ENCODE assay signal across 21 cellular contexts in the genomic region with DNA sequence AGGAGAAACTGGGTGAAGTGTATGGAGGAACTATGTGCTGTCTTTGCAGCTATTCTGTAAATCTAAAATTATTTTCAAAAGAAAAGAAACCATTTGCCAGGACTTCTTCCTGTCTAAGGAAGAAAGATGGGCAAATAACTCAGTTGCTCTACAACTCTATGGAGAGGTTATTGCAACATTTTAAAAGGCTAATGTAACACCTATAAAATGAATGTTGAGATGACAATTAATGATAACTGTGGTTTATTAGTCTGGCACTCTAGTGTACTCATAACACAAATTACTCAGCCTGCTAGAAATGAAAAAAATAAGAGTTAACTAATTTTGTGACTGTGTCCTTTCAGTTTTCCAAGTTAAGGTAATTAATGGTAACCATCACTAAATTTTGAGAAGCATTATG. TPM values are rescaled to one million over a fixed set of nuclear protein-coding genes. Genes with fewer than 3 reads are reported as not detected.
DNase-seq lines count a peak whose midpoint lies in the region; ATAC-seq, FAIRE-seq and TF ChIP-seq lines count a peak whose summit lies in the region.
"Had no signal": no experiment of that assay in that cellular context is flagged by ENCODE, and none has a peak within 500 bp of the region (broad histone marks: within the 10 kb centered on the region; RNA-seq: fewer than 3 reads in every experiment).

No MANE protein-coding gene starts in this region.

- H3K9me3 ChIP-seq in PC-3 (ENCODE audit: low read length) (no peaks in the 10 kb centered on the region), GM12878 (replicated peaks; ENCODE audit: control insufficient read depth, insufficient read depth, low read length) (no peaks in the 10 kb centered on the region)
- H3K9me3 ChIP-seq: BE2C had no signal

- CTCF ChIA-PET in PC-3 (lab: Charles Lee), result no interaction called here
- CTCF ChIA-PET in GM12878 (lab: Yijun Ruan, JAX), result interaction anchor here (1.0 to 2.4 kb wide), 3 partner anchors 15 to 103 kb away, joined by 3 to 11 read pairs (median 10); no protein-coding TSS in a partner anchor

- H3K9ac ChIP-seq in PC-3 (ENCODE audit: low read length) (no peak overlapping the region), GM12878 (ENCODE audit: control insufficient read depth, insufficient read depth, low read length) (no peak overlapping the region)

- TF ChIP-seq POLR2A in GM12878 (IDR thresholded peaks at IDR 0.05; ENCODE audit: low read depth, low read length), result no peak

- H4K20me1 ChIP-seq in PC-3 (ENCODE audit: low read length) (peaks cover 19% of the 10 kb centered on the region; the same call in 1 of the 2 replicates), GM12878 (ENCODE audit: control insufficient read depth, insufficient read depth) (no peaks in the 10 kb centered on the region)

- H2AFZ ChIP-seq in PC-3 (ENCODE audit: low read length) (no peak overlapping the region), GM12878 (ENCODE audit: control insufficient read depth, low read depth, low read length) (no peak overlapping the region)

- no peaks in the 10 kb centered on the region for H3F3A ChIP-seq in PC-3 (ENCODE audit: low read length, unreplicated experiment)

- no peak for TF ChIP-seq EP300 in GM12878 (IDR thresholded peaks at IDR 0.05; ENCODE audit: borderline replicate concordance in 1 of 2, control insufficient read depth in 1 of 2, low read depth in 2 of 2, low read length in 2 of 2)

- no peak overlapping the region for H3K27ac ChIP-seq in PC-3 (ENCODE audit: low read length)
- H3K27ac ChIP-seq in GM12878 (ENCODE audit: control insufficient read depth, insufficient read depth), result no peak overlapping the region
- no peak overlapping the region for H3K27ac ChIP-seq in caudate nucleus (ENCODE audit: low read depth, low read length)
- H3K27ac ChIP-seq: C4-2B, HL-60 had no signal

- SMC1A ChIA-PET in GM12878 (lab: Charles Lee; ENCODE audit: uncharacterized antibody, unreplicated experiment), result interaction anchor here (0.8 to 2.3 kb wide), 9 partner anchors 9 to 229 kb away, joined by 3 to 12 read pairs (median 3); no protein-coding TSS in a partner anchor

- H3K4me3 ChIP-seq in PC-3 (ENCODE audit: low read length) (no peak overlapping the region), GM12878 (no peak overlapping the region)
- H3K4me3 ChIP-seq: K562 had no signal

- FAIRE-seq in G401.6 (lab: Jason Lieb, UNC), result peak; percentile 63
- no peak for FAIRE-seq in GM12878 (lab: Jason Lieb, UNC)
- FAIRE-seq: A204.1, D721Med, K562 had no signal

- DNase-seq in PC-3 (no peak), GM12878 (ENCODE audit: low read depth, low spot score) (no peak), osteocyte (ENCODE audit: extremely low spot score, unreplicated experiment) (no peak), caudate nucleus (lab: John Stamatoyannopoulos, UW) (no peak), MV-4-11 (lab: John Stamatoyannopoulos, UW) (no peak), mesenteric fat pad (ENCODE audit: low spot score) (no peak)
- DNase-seq: BE2C; CD8-positive, alpha-beta T cell; COR-L47; DMS153; DMS79 treated with DMSO at 0.1 percent for 48 hours; GF-D8; GOT3; H9 had no signal

- H3K9me2 ChIP-seq in PC-3 (replicated peaks; ENCODE audit: low read length), result no peaks in the 10 kb centered on the region

- no peak for TF ChIP-seq RAD21 in GM12878 (IDR thresholded peaks at IDR 0.05; ENCODE audit: insufficient read depth, low read depth, low read length)

- H3K27me3 ChIP-seq in PC-3 (ENCODE audit: low read length) (no peaks in the 10 kb centered on the region), GM12878 (replicated peaks in 1 of 2; ENCODE audit: control insufficient read depth in 2 of 2, insufficient read depth in 2 of 2, low read length in 1 of 2) (no peaks in the 10 kb centered on the region)
- H3K27me3 ChIP-seq: BE2C had no signal

- H3K36me3 Mint-ChIP-seq in osteocyte (ENCODE audit: unreplicated experiment), result peaks cover 21% of the 10 kb centered on the region

- BruUV-seq in PC-3 (replicated peaks; lab: Mats Ljungman, UMichigan), result no TSS peak
- BruUV-seq in GM12878 (replicated peaks; lab: Mats Ljungman, UMichigan), result no TSS peak

- TF ChIP-seq CTCF in PC-3 (conservative IDR thresholded peaks at IDR 0.05; ENCODE audit: low read depth, low read length) (no peak), GM12878 (IDR thresholded peaks at IDR 0.05 in 2 of 3, conservative IDR thresholded peaks at IDR 0.05 in 1 of 3; ENCODE audit: control insufficient read depth in 2 of 3, extremely low read depth in 1 of 3, insufficient read depth in 1 of 3, low read depth in 3 of 3, low read length in 3 of 3) (no peak), osteocyte (IDR thresholded peaks at IDR 0.05) (no peak)

- peak overlapping the region; percentile 4; the same call in 1 of the 2 replicates for H3K4me2 ChIP-seq in PC-3 (ENCODE audit: low read length)
- H3K4me2 ChIP-seq in GM12878 (ENCODE audit: control insufficient read depth, insufficient read depth), result no peak overlapping the region

- ATAC-seq in PC-3 (peak; percentile 14; the same call in 1 of the 2 replicates), GM12878 (peak; percentile 20; the same call in 2 of the 3 replicates), HG03135 (IDR thresholded peaks at IDR 0.05; ENCODE audit: unreplicated experiment) (no peak)
- ATAC-seq: CD8-positive, alpha-beta T cell; K562 had no signal

- H3K4me3 Mint-ChIP-seq in osteocyte (ENCODE audit: unreplicated experiment), result no peak overlapping the region
- H3K4me3 Mint-ChIP-seq: CD8-positive, alpha-beta T cell; H9 had no signal

- intact Hi-C loops in PC-3 (cut with micrococcal nuclease) (loop anchor here (5.0 kb wide), 1 partner anchor 140 kb away; no protein-coding TSS in a partner anchor), GM12878 (cut with micrococcal nuclease; ENCODE audit: unreplicated experiment) (no loop called here)

- RAD21 ChIA-PET in GM12878 (lab: Charles Lee; ENCODE audit: unreplicated experiment), result interaction anchor here (0.8 to 2.3 kb wide), 3 partner anchors 16 to 801 kb away, joined by 3 to 13 read pairs (median 4); no protein-coding TSS in a partner anchor

- POLR2A ChIA-PET in PC-3 (lab: Charles Lee; ENCODE audit: unreplicated experiment) (no interaction called here), GM12878 (lab: Charles Lee) (interaction anchor here (0.6 kb wide), 1 partner anchor 9 kb away, joined by 3 read pairs; no protein-coding TSS in a partner anchor)

- H3K4me1 ChIP-seq in PC-3 (ENCODE audit: insufficient read depth, low read length) (peaks cover 27% of the 10 kb centered on the region), GM12878 (ENCODE audit: control insufficient read depth, insufficient read depth, low read length) (peaks cover 14% of the 10 kb centered on the region)
- H3K4me1 ChIP-seq: BE2C had no signal

- H3K27me3 Mint-ChIP-seq in osteocyte (ENCODE audit: unreplicated experiment), result no peaks in the 10 kb centered on the region

- H3K36me3 ChIP-seq in PC-3 (ENCODE audit: low read depth, low read length) (peaks cover 12% of the 10 kb centered on the region), GM12878 (ENCODE audit: control insufficient read depth in 2 of 2, insufficient read depth in 2 of 2, low read length in 1 of 2) (peaks cover 0 to 5% of the 10 kb centered on the region in 2 experiments; a peak in 1 of 4 replicates)
- H3K36me3 ChIP-seq: BE2C had no signal

- peak overlapping the region; percentile 67 for H3K27ac Mint-ChIP-seq in osteocyte (ENCODE audit: unreplicated experiment)
- H3K27ac Mint-ChIP-seq: CD8-positive, alpha-beta T cell had no signal

- peaks cover 63% of the 10 kb centered on the region for H3K4me1 Mint-ChIP-seq in osteocyte (ENCODE audit: unreplicated experiment)

- peaks cover 76% of the 10 kb centered on the region for H3K79me2 ChIP-seq in PC-3 (ENCODE audit: low read length)
- H3K79me2 ChIP-seq in GM12878 (ENCODE audit: control insufficient read depth, insufficient read depth, low read length), result peaks cover 15% of the 10 kb centered on the region

- H3K9me3 Mint-ChIP-seq in osteocyte (ENCODE audit: unreplicated experiment), result peaks cover 3% of the 10 kb centered on the region
- H3K9me3 Mint-ChIP-seq: CD8-positive, alpha-beta T cell; H9 had no signal

- in situ Hi-C loops in GM12878 (cut with MboI), result no loop called here

TF ChIP-seq in GM12878, 131 proteins besides CTCF, POLR2A, EP300 and RAD21:
- TF ChIP-seq NR2C1 (IDR thresholded peaks at IDR 0.05) (no peak), JUND (IDR thresholded peaks at IDR 0.05; ENCODE audit: low read depth, low read length) (no peak), MTA2 (IDR thresholded peaks at IDR 0.05; ENCODE audit: low read depth) (peak; percentile 45; the same call in 1 of the 2 replicates), PAX8 (IDR thresholded peaks at IDR 0.05) (no peak), ZZZ3 (IDR thresholded peaks at IDR 0.05; ENCODE audit: control insufficient read depth, insufficient read length, low read depth) (no peak)

RNA-seq across cellular contexts. Expression of a gene that starts 32.3 kb away (rescaled TPM):
- 56.0 and 59.7 TPM in 2 replicates for total RNA-seq in PC-3 (2014; rRNA removed)
- total RNA-seq in GM12878 (2013; cell fraction: nucleolus; rRNA removed), result 219 and 224 TPM in 2 replicates
- total RNA-seq in GM12878 (2014; rRNA removed), result 28.5 and 34.2 TPM in 2 replicates
- total RNA-seq in GM12878 (2014; rRNA removed; fragmentation: Illumina TruSeq; extraction: Trizol), result 41.4 and 47.0 TPM in 2 replicates
- total RNA-seq in GM12878 (2021), result 29.6 and 30.6 TPM in 2 replicates
- 4.6 TPM for polyA plus RNA-seq in GM12878 (2011; ENCODE audit: low read depth)
- polyA plus RNA-seq in GM12878 (2011; rRNA removed), result 27.3 and 44.7 TPM in 2 replicates
- 9.5 and 10.6 TPM in 2 replicates for polyA plus RNA-seq in GM12878 (2011; cell fraction: cytosol; rRNA removed)
- 23.9 and 29.7 TPM in 2 replicates for polyA plus RNA-seq in GM12878 (2011; cell fraction: nucleus; rRNA removed)
- polyA plus RNA-seq in GM12878 (2012), result 5.8 and 10.2 TPM in 2 replicates
- 20.2 and 20.7 TPM in 2 replicates for polyA plus RNA-seq in GM12878 (2014; fragmentation: Illumina TruSeq; extraction: Trizol)
- 1 to 10 TPM; 4.4 to 8.6 TPM for polyA plus RNA-seq in GM12878 (2014; fragmentation: Nextera tagmentation; extraction: Ambion mirVana)
- 14.7 TPM in 2 replicates for polyA plus RNA-seq in GM12878 (2014; rRNA removed)
- 10 to 100 TPM; 14.8 to 15.8 TPM for polyA plus RNA-seq in GM12878 (2016; fragmentation: Nextera tagmentation; extraction: Ambion mirVana)
- 50.1 and 61.6 TPM in 2 replicates for polyA minus RNA-seq in GM12878 (2011; rRNA and poly(A)+ RNA removed)
- 28.6 and 37.2 TPM in 2 replicates for polyA minus RNA-seq in GM12878 (2011; cell fraction: cytosol; rRNA and poly(A)+ RNA removed)
- polyA minus RNA-seq in GM12878 (2011; cell fraction: nucleus; rRNA and poly(A)+ RNA removed), result 34.3 and 58.8 TPM in 2 replicates
- 78.8 and 83.7 TPM in 2 replicates for total RNA-seq in osteocyte
- total RNA-seq in mesenteric fat pad, result 29.2 TPM
